Comparison of ENCODE assay signal across 28 cellular contexts in the genomic region with DNA sequence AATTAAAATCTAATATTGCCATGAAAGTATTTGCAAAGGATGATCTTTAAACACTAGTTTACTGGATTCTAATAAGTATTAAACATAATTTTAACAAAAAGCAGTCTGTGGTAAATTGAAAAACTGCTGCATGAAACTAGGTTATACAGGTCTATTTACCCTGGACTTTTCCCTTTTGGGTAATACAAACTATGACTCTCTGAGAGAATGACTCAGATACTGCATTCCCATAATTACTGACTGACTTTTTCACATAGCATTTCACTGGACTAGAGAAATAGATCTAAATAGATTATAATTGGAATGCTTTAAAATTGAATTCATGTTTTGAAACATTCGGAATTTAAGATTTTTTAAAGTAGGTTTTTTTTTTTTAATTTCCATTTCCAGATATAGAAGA.
A peak's percentile ranks its signal among the peaks of the same experiment; 100 is the strongest.
DNase-seq lines count a peak whose midpoint lies in the region; ATAC-seq, FAIRE-seq and TF ChIP-seq lines count a peak whose summit lies in the region.
"Had no signal": no experiment of that assay in that cellular context is flagged by ENCODE, and none has a peak within 500 bp of the region (broad histone marks: within the 10 kb centered on the region; RNA-seq: fewer than 3 reads in every experiment).

No MANE protein-coding gene starts in this region.

- TF ChIP-seq CTCF in liver (IDR thresholded peaks at IDR 0.05; ENCODE audit: low read depth, low read length, missing input control) (no peak), HepG2 (CRISPR knock-in tag; IDR thresholded peaks at IDR 0.05) (no peak), choroid plexus epithelial cell (conservative IDR thresholded peaks at IDR 0.05; ENCODE audit: low read depth, low read length) (no peak), glutamatergic neuron (IDR thresholded peaks at IDR 0.05; ENCODE audit: partially characterized antibody, unreplicated experiment) (no peak), sigmoid colon (IDR thresholded peaks at IDR 0.05) (no peak)

- POLR2A ChIA-PET in HepG2 (lab: Yijun Ruan, JAX), result no interaction called here
- POLR2A ChIA-PET in naive thymus-derived CD8-positive, alpha-beta T cell (lab: Charles Lee), result no interaction called here

- TF ChIP-seq EP300 in HepG2 (IDR thresholded peaks at IDR 0.05; ENCODE audit: low read depth in 2 of 2, low read length in 2 of 2) (no peak), HepG2 (CRISPR knock-in tag; IDR thresholded peaks at IDR 0.05; ENCODE audit: borderline replicate concordance) (no peak), sigmoid colon (IDR thresholded peaks at IDR 0.05) (no peak)

- intact Hi-C loops in HepG2 (cut with micrococcal nuclease; ENCODE audit: unreplicated experiment), result no loop called here
- intact Hi-C loops in activated T-helper 2 cell treated with anti-CD3 and anti-CD28 coated beads, Interferon-gamma antibody, Interleukin-2, Interleukin-4, amounts not matched to agents 10 μg/mL and 5 μg/mL and 100 μg/mL, durations not matched to agents 14 hours and 24 hours and 36 hours (cut with micrococcal nuclease), result no loop called here
- intact Hi-C loops in sigmoid colon (cut with DNase I), result no loop called here

- H3K27me3 Mint-ChIP-seq in glutamatergic neuron (ENCODE audit: unreplicated experiment), result peaks cover 5% of the 10 kb centered on the region
- H3K27me3 Mint-ChIP-seq in activated T-helper 2 cell treated with anti-CD3 and anti-CD28 coated beads, Interferon-gamma antibody, Interleukin-2, Interleukin-4, amounts not matched to agents 10 μg/mL and 5 μg/mL and 100 μg/mL, durations not matched to agents 14 hours and 24 hours and 36 hours (ENCODE audit: low read depth), result no peaks in the 10 kb centered on the region
- H3K27me3 Mint-ChIP-seq in naive thymus-derived CD8-positive, alpha-beta T cell, result peaks cover 0 to 3% (median 0%) of the 10 kb centered on the region in 5 donors
- H3K27me3 Mint-ChIP-seq: activated CD4-positive, alpha-beta T cell treated with anti-CD3 and anti-CD28 coated beads, Interleukin-2, amount 10 ng/mL, durations not matched to agents 24 days and 14 days; memory B cell; type B pancreatic cell had no signal

- H4K20me1 ChIP-seq in HepG2 (ENCODE audit: insufficient read depth, low read length), result no peaks in the 10 kb centered on the region
- H4K20me1 ChIP-seq: BLaER1 treated with 17β-estradiol and CSF1 and Interleukin-3, amounts not matched to agents 10 nM and 100 nM had no signal

- H3K9ac ChIP-seq in liver (ENCODE audit: low read depth in 1 of 2, low read length in 2 of 2), result no peak overlapping the region
- no peak overlapping the region for H3K9ac ChIP-seq in HepG2 (ENCODE audit: insufficient read depth, low read depth, low read length)
- H3K9ac ChIP-seq: BLaER1 treated with 17β-estradiol and CSF1 and Interleukin-3, amounts not matched to agents 10 nM and 100 nM; SK-N-SH had no signal

- no peak overlapping the region for H3K27ac ChIP-seq in liver (ENCODE audit: low read depth in 1 of 2, low read length in 2 of 2)
- H3K27ac ChIP-seq in HepG2 (ENCODE audit: extremely low read length, insufficient read depth, low read length), result no peak overlapping the region
- H3K27ac ChIP-seq in sigmoid colon, result no peak overlapping the region
- H3K27ac ChIP-seq: BLaER1 treated with 17β-estradiol and CSF1 and Interleukin-3, amounts not matched to agents 10 nM and 100 nM; body of pancreas; coronary artery; gastrocnemius medialis; RWPE1; VCaP had no signal

- H3K4me3 ChIP-seq in liver (ENCODE audit: low read depth in 1 of 3, low read length in 3 of 3) (no peak overlapping the region), HepG2 (replicated peaks in 1 of 3; ENCODE audit: insufficient read depth in 1 of 3, low read depth in 2 of 3, low read length in 3 of 3) (no peak overlapping the region), choroid plexus epithelial cell (ENCODE audit: low read depth, low read length) (no peak overlapping the region), sigmoid colon (no peak overlapping the region)
- H3K4me3 ChIP-seq: BLaER1 treated with 17β-estradiol and CSF1 and Interleukin-3, amounts not matched to agents 10 nM and 100 nM; body of pancreas; coronary artery; gastrocnemius medialis had no signal

- H3K36me3 Mint-ChIP-seq in glutamatergic neuron (ENCODE audit: unreplicated experiment), result peaks cover 15% of the 10 kb centered on the region
- H3K36me3 Mint-ChIP-seq in activated T-helper 2 cell treated with anti-CD3 and anti-CD28 coated beads, Interferon-gamma antibody, Interleukin-2, Interleukin-4, amounts not matched to agents 10 μg/mL and 5 μg/mL and 100 μg/mL, durations not matched to agents 14 hours and 24 hours and 36 hours (ENCODE audit: low read depth), result no peaks in the 10 kb centered on the region
- H3K36me3 Mint-ChIP-seq in naive thymus-derived CD8-positive, alpha-beta T cell, result no peaks in the 10 kb centered on the region
- H3K36me3 Mint-ChIP-seq: activated naive CD4-positive, alpha-beta T cell treated with anti-CD3 and anti-CD28 coated beads, Interleukin-2, amount 50 U/mL, for 72 hours; memory B cell; type B pancreatic cell had no signal

- peaks cover 15% of the 10 kb centered on the region for H3K4me1 Mint-ChIP-seq in glutamatergic neuron (ENCODE audit: low read depth, unreplicated experiment)
- no peaks in the 10 kb centered on the region for H3K4me1 Mint-ChIP-seq in activated T-helper 2 cell treated with anti-CD3 and anti-CD28 coated beads, Interferon-gamma antibody, Interleukin-2, Interleukin-4, amounts not matched to agents 10 μg/mL and 5 μg/mL and 100 μg/mL, durations not matched to agents 14 hours and 24 hours and 36 hours (ENCODE audit: low read depth)
- no peaks in the 10 kb centered on the region for H3K4me1 Mint-ChIP-seq in naive thymus-derived CD8-positive, alpha-beta T cell
- H3K4me1 Mint-ChIP-seq: activated CD4-positive, alpha-beta T cell treated with anti-CD3 and anti-CD28 coated beads, Interleukin-2, amount 10 ng/mL, durations not matched to agents 24 days and 14 days; memory B cell had no signal

- H3K27me3 ChIP-seq in liver (ENCODE audit: control insufficient read depth in 4 of 4, insufficient read depth in 4 of 4, low read length in 3 of 4) (no peaks in the 10 kb centered on the region), HepG2 (ENCODE audit: control insufficient read depth in 1 of 2, insufficient read depth in 2 of 2, low read length in 2 of 2) (no peaks in the 10 kb centered on the region), sigmoid colon (no peaks in the 10 kb centered on the region)
- H3K27me3 ChIP-seq: BLaER1 treated with 17β-estradiol and CSF1 and Interleukin-3, amounts not matched to agents 10 nM and 100 nM; body of pancreas; gastrocnemius medialis had no signal

- no peak for ATAC-seq in HepG2
- no peak for ATAC-seq in naive thymus-derived CD8-positive, alpha-beta T cell
- ATAC-seq: activated naive CD4-positive, alpha-beta T cell treated with anti-CD3 and anti-CD28 coated beads, Interleukin-2, amount 50 U/mL, for 72 hours; body of pancreas; gastrocnemius medialis had no signal

- H3K9me3 Mint-ChIP-seq in glutamatergic neuron (ENCODE audit: unreplicated experiment), result peaks cover 7% of the 10 kb centered on the region
- no peaks in the 10 kb centered on the region for H3K9me3 Mint-ChIP-seq in activated T-helper 2 cell treated with anti-CD3 and anti-CD28 coated beads, Interferon-gamma antibody, Interleukin-2, Interleukin-4, amounts not matched to agents 10 μg/mL and 5 μg/mL and 100 μg/mL, durations not matched to agents 14 hours and 24 hours and 36 hours
- H3K9me3 Mint-ChIP-seq in naive thymus-derived CD8-positive, alpha-beta T cell, result no peaks in the 10 kb centered on the region
- H3K9me3 Mint-ChIP-seq: activated CD4-positive, alpha-beta T cell treated with anti-CD3 and anti-CD28 coated beads, Interleukin-2, amount 10 ng/mL, durations not matched to agents 24 days and 14 days; activated naive CD4-positive, alpha-beta T cell treated with anti-CD3 and anti-CD28 coated beads, Interleukin-2, amount 50 U/mL, for 72 hours; activated T-helper 1 cell treated with anti-CD3 and anti-CD28 coated beads, Interleukin-12 subunit alpha, Interleukin-12 subunit beta, Interleukin-2, Interleukin-4 antibody, amounts not matched to agents 30 ng/mL and 10 ng/mL and 1 ng/mL, durations not matched to agents 14 hours and 24 hours and 36 hours; type B pancreatic cell had no signal

- no peaks in the 10 kb centered on the region for H3K79me2 ChIP-seq in HepG2 (ENCODE audit: insufficient read depth, low read length)

- no peak for TF ChIP-seq POLR2A in HepG2 (IDR thresholded peaks at IDR 0.05; ENCODE audit: insufficient read depth in 1 of 2, low read depth in 2 of 2, low read length in 2 of 2)
- TF ChIP-seq POLR2A in sigmoid colon (IDR thresholded peaks at IDR 0.05), result no peak

- no peak overlapping the region for H3K4me3 Mint-ChIP-seq in glutamatergic neuron (ENCODE audit: unreplicated experiment)
- H3K4me3 Mint-ChIP-seq in activated T-helper 2 cell treated with anti-CD3 and anti-CD28 coated beads, Interferon-gamma antibody, Interleukin-2, Interleukin-4, amounts not matched to agents 10 μg/mL and 5 μg/mL and 100 μg/mL, durations not matched to agents 14 hours and 24 hours and 36 hours (ENCODE audit: low read depth), result no peak overlapping the region
- no peak overlapping the region for H3K4me3 Mint-ChIP-seq in naive thymus-derived CD8-positive, alpha-beta T cell
- H3K4me3 Mint-ChIP-seq: activated CD4-positive, alpha-beta T cell treated with anti-CD3 and anti-CD28 coated beads, Interleukin-2, amount 10 ng/mL, durations not matched to agents 24 days and 14 days; activated T-helper 1 cell treated with anti-CD3 and anti-CD28 coated beads, Interleukin-12 subunit alpha, Interleukin-12 subunit beta, Interleukin-2, Interleukin-4 antibody, amounts not matched to agents 30 ng/mL and 10 ng/mL and 1 ng/mL, durations not matched to agents 14 hours and 24 hours and 36 hours; memory B cell; type B pancreatic cell had no signal

- in situ Hi-C loops in HepG2 (cut with HindIII; ENCODE audit: extremely low pct_ligation_motif_present, low pct_unique_long_range_greater_than_20kb), result loop anchor here (25.0 kb wide), 1 partner anchor 1051 kb away; no protein-coding TSS in a partner anchor

- no peak overlapping the region for H3K4me2 ChIP-seq in HepG2 (ENCODE audit: low read depth, low read length)
- H3K4me2 ChIP-seq: BLaER1 treated with 17β-estradiol and CSF1 and Interleukin-3, amounts not matched to agents 10 nM and 100 nM; SK-N-SH had no signal

- WGBS in liver, result 57% methylated on average over 1 of the region's 1 CpG
- 0% methylated on average over 1 of the region's 1 CpG for WGBS in HepG2 (ENCODE audit: low lambda C conversion rate)
- 75 to 79% methylated on average over 1 of the region's 1 CpG for WGBS in sigmoid colon, 2 donors

- BruUV-seq in HepG2 (replicated peaks; lab: Mats Ljungman, UMichigan), result no TSS peak

- no peaks in the 10 kb centered on the region for H3K9me3 ChIP-seq in liver (ENCODE audit: control insufficient read depth in 4 of 4, low read length in 3 of 4)
- H3K9me3 ChIP-seq in HepG2 (ENCODE audit: low read length), result no peaks in the 10 kb centered on the region
- no peaks in the 10 kb centered on the region for H3K9me3 ChIP-seq in sigmoid colon
- H3K9me3 ChIP-seq: body of pancreas, gastrocnemius medialis, SK-N-SH had no signal

- FAIRE-seq in HepG2 (lab: Jason Lieb, UNC), result no peak
- FAIRE-seq: A204.1, GM18507, keratinocyte had no signal

- CTCF ChIA-PET in HepG2 (lab: Yijun Ruan, JAX; ENCODE audit: low intra/inter-chr PET ratio, low total read pairs), result no interaction called here

- no peak for DNase-seq in HepG2 (ENCODE audit: low spot score)
- DNase-seq in choroid plexus epithelial cell (ENCODE audit: low read depth), result peak; percentile 62
- DNase-seq in glutamatergic neuron, result no peak
- DNase-seq in activated T-helper 2 cell treated with anti-CD3 and anti-CD28 coated beads, Interferon-gamma antibody, Interleukin-2, Interleukin-4, amounts not matched to agents 10 μg/mL and 5 μg/mL and 100 μg/mL, durations not matched to agents 14 hours and 24 hours and 36 hours (ENCODE audit: low spot score), result no peak
- no peak for DNase-seq in central memory CD4-positive, alpha-beta T cell
- no peak for DNase-seq in sigmoid colon
- DNase-seq in naive thymus-derived CD8-positive, alpha-beta T cell, result no peak
- DNase-seq: activated CD4-positive, alpha-beta T cell treated with anti-CD3 and anti-CD28 coated beads, Interleukin-2, amount 10 ng/mL, durations not matched to agents 24 days and 14 days; body of pancreas; gastrocnemius medialis; H7; KBM-7; NCI-H1694; NCI-H526 treated with DMSO at 0.1 percent for 48 hours; retina; SK-N-SH had no signal

- no peak overlapping the region for H2AFZ ChIP-seq in HepG2 (ENCODE audit: low read length)

- peak overlapping the region; percentile 82 for H3K27ac Mint-ChIP-seq in glutamatergic neuron (ENCODE audit: unreplicated experiment)
- no peak overlapping the region for H3K27ac Mint-ChIP-seq in activated T-helper 2 cell treated with anti-CD3 and anti-CD28 coated beads, Interferon-gamma antibody, Interleukin-2, Interleukin-4, amounts not matched to agents 10 μg/mL and 5 μg/mL and 100 μg/mL, durations not matched to agents 14 hours and 24 hours and 36 hours
- no peak overlapping the region for H3K27ac Mint-ChIP-seq in naive thymus-derived CD8-positive, alpha-beta T cell
- H3K27ac Mint-ChIP-seq: activated CD4-positive, alpha-beta T cell treated with anti-CD3 and anti-CD28 coated beads, Interleukin-2, amount 10 ng/mL, durations not matched to agents 24 days and 14 days; activated naive CD4-positive, alpha-beta T cell treated with anti-CD3 and anti-CD28 coated beads, Interleukin-2, amount 50 U/mL, for 72 hours; activated T-helper 1 cell treated with anti-CD3 and anti-CD28 coated beads, Interleukin-12 subunit alpha, Interleukin-12 subunit beta, Interleukin-2, Interleukin-4 antibody, amounts not matched to agents 30 ng/mL and 10 ng/mL and 1 ng/mL, durations not matched to agents 14 hours and 24 hours and 36 hours; memory B cell; type B pancreatic cell had no signal

- peak in 1 of 2 donors; percentile 21 for TF ChIP-seq RAD21 in liver (IDR thresholded peaks at IDR 0.05)
- no peak for TF ChIP-seq RAD21 in HepG2 (CRISPR knock-in tag; IDR thresholded peaks at IDR 0.05)

- H3K36me3 ChIP-seq in liver (ENCODE audit: control insufficient read depth in 4 of 4, insufficient read depth in 3 of 4, low read depth in 1 of 4, low read length in 3 of 4) (no peaks in the 10 kb centered on the region), HepG2 (replicated peaks in 1 of 2; ENCODE audit: control insufficient read depth in 1 of 2, insufficient read depth in 2 of 2, low read length in 2 of 2) (no peaks in the 10 kb centered on the region), sigmoid colon (no peaks in the 10 kb centered on the region)
- H3K36me3 ChIP-seq: BLaER1 treated with 17β-estradiol and CSF1 and Interleukin-3, amounts not matched to agents 10 nM and 100 nM; gastrocnemius medialis had no signal

- H3K4me1 ChIP-seq in liver (ENCODE audit: control insufficient read depth in 4 of 4, insufficient read depth in 4 of 4, low read length in 3 of 4) (peaks cover 0 to 7% (median under 1%) of the 10 kb centered on the region in 4 donors), HepG2 (ENCODE audit: insufficient read depth, low read length) (no peaks in the 10 kb centered on the region), sigmoid colon (peaks cover 0 to 13% (median 3%) of the 10 kb centered on the region in 4 donors)
- H3K4me1 ChIP-seq: body of pancreas, gastrocnemius medialis had no signal
